ENCODE assay signal across 15 cellular contexts in the genomic region with DNA sequence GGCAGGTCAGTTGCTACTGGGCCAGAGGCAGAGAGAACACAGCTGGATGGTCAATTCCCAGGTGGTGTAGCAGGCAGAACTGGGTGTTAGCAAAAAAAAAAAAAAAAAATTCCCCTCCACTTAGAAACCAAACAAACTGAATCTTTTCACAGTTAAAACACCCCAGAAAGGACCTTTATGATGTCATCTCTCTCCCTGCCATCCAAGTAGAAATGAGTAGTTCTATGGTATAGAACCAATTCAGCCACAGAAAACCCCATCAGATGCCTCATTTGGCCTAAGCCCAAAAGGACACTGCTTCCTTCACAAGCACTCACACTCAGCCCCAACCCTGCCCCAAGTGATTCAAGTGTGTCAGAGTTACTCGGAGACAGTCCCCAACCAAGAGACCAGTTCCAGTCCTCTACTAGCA.
A peak's percentile ranks its signal among the peaks of the same experiment; 100 is the strongest.
DNase-seq lines count a peak whose midpoint lies in the region; ATAC-seq, FAIRE-seq and TF ChIP-seq lines count a peak whose summit lies in the region.
"Had no signal": no experiment of that assay in that cellular context is flagged by ENCODE, and none has a peak within 500 bp of the region (broad histone marks: within the 10 kb centered on the region; RNA-seq: fewer than 3 reads in every experiment).

No MANE protein-coding gene starts in this region.

- H3K4me1 Mint-ChIP-seq in activated T-cell treated with anti-CD3 and anti-CD28 coated beads, Interleukin-2, amount 50 U/mL, for 72 hours (ENCODE audit: low read depth), result peaks cover 32% of the 10 kb centered on the region
- peaks cover 12% of the 10 kb centered on the region for H3K4me1 Mint-ChIP-seq in activated T-cell treated with anti-CD3 and anti-CD28 coated beads, Interleukin-2, amount 50 U/mL, for 24 hours (ENCODE audit: low read depth)
- peaks cover 2% of the 10 kb centered on the region for H3K4me1 Mint-ChIP-seq in activated CD8-positive, alpha-beta T cell treated with anti-CD3 and anti-CD28 coated beads for 36 hours (ENCODE audit: low read depth)
- peaks cover 8 to 29% (median 24%) of the 10 kb centered on the region in 3 donors for H3K4me1 Mint-ChIP-seq in naive B cell
- H3K4me1 Mint-ChIP-seq: CD4-positive, CD25-positive, alpha-beta regulatory T cell had no signal

- peak overlapping the region in 1 of 2 donors; percentile 6 for H3K4me3 Mint-ChIP-seq in activated T-cell treated with anti-CD3 and anti-CD28 coated beads, Interleukin-2, amount 50 U/mL, for 72 hours
- no peak overlapping the region for H3K4me3 Mint-ChIP-seq in activated T-cell treated with anti-CD3 and anti-CD28 coated beads, Interleukin-2, amount 50 U/mL, for 24 hours
- no peak overlapping the region for H3K4me3 Mint-ChIP-seq in activated CD8-positive, alpha-beta T cell treated with anti-CD3 and anti-CD28 coated beads for 36 hours
- no peak overlapping the region for H3K4me3 Mint-ChIP-seq in naive B cell
- H3K4me3 Mint-ChIP-seq: CD4-positive, CD25-positive, alpha-beta regulatory T cell had no signal

- FAIRE-seq in D721Med (lab: Jason Lieb, UNC), result no peak
- FAIRE-seq: G401.6 had no signal

- CTCF ChIA-PET in activated CD8-positive, alpha-beta T cell treated with anti-CD3 and anti-CD28 coated beads for 36 hours (lab: Charles Lee), result interaction anchor here (0.6 kb wide), 1 partner anchor 14 kb away, joined by 3 read pairs; no protein-coding TSS in a partner anchor

- H3K27me3 Mint-ChIP-seq in activated T-cell treated with anti-CD3 and anti-CD28 coated beads, Interleukin-2, amount 50 U/mL, for 72 hours (ENCODE audit: low read depth), result peaks cover 13% of the 10 kb centered on the region
- no peaks in the 10 kb centered on the region for H3K27me3 Mint-ChIP-seq in activated T-cell treated with anti-CD3 and anti-CD28 coated beads, Interleukin-2, amount 50 U/mL, for 24 hours
- H3K27me3 Mint-ChIP-seq in activated CD8-positive, alpha-beta T cell treated with anti-CD3 and anti-CD28 coated beads for 36 hours, result peaks cover 3% of the 10 kb centered on the region
- H3K27me3 Mint-ChIP-seq in naive B cell, result no peaks in the 10 kb centered on the region
- H3K27me3 Mint-ChIP-seq: CD4-positive, CD25-positive, alpha-beta regulatory T cell had no signal

- H3K36me3 Mint-ChIP-seq in activated T-cell treated with anti-CD3 and anti-CD28 coated beads, Interleukin-2, amount 50 U/mL, for 72 hours (ENCODE audit: insufficient read depth in 2 of 2), result no peaks in the 10 kb centered on the region
- H3K36me3 Mint-ChIP-seq in activated T-cell treated with anti-CD3 and anti-CD28 coated beads, Interleukin-2, amount 50 U/mL, for 24 hours (ENCODE audit: low read depth), result no peaks in the 10 kb centered on the region
- H3K36me3 Mint-ChIP-seq in activated CD8-positive, alpha-beta T cell treated with anti-CD3 and anti-CD28 coated beads for 36 hours (ENCODE audit: low read depth), result no peaks in the 10 kb centered on the region
- H3K36me3 Mint-ChIP-seq in naive B cell, result peaks cover 6 to 8% of the 10 kb centered on the region in 2 donors
- H3K36me3 Mint-ChIP-seq: CD4-positive, CD25-positive, alpha-beta regulatory T cell had no signal

- peak; percentile 41 to 66 for DNase-seq in activated T-cell treated with anti-CD3 and anti-CD28 coated beads, Interleukin-2, amount 50 U/mL, for 72 hours
- no peak for DNase-seq in activated T-cell treated with anti-CD3 and anti-CD28 coated beads, Interleukin-2, amount 50 U/mL, for 24 hours
- no peak for DNase-seq in activated CD8-positive, alpha-beta T cell treated with anti-CD3 and anti-CD28 coated beads for 36 hours
- DNase-seq in naive B cell, result no peak
- DNase-seq in D721Med (ENCODE audit: insufficient read length, low spot score), result no peak
- DNase-seq: CD4-positive, CD25-positive, alpha-beta regulatory T cell; GOT3; NCI-H1105; NCI-H1694 treated with DMSO at 0.1 percent for 48 hours; NCI-H446; PC-3 had no signal

- no peak for TF ChIP-seq CTCF in activated CD8-positive, alpha-beta T cell treated with anti-CD3 and anti-CD28 coated beads for 36 hours (IDR thresholded peaks at IDR 0.05)
- TF ChIP-seq CTCF in D721Med (IDR thresholded peaks at IDR 0.05; ENCODE audit: insufficient read depth, missing control alignments), result no peak

- H3K9me3 Mint-ChIP-seq in activated T-cell treated with anti-CD3 and anti-CD28 coated beads, Interleukin-2, amount 50 U/mL, for 72 hours, result peaks cover 0 to 5% of the 10 kb centered on the region in 2 donors
- no peaks in the 10 kb centered on the region for H3K9me3 Mint-ChIP-seq in activated T-cell treated with anti-CD3 and anti-CD28 coated beads, Interleukin-2, amount 50 U/mL, for 24 hours
- H3K9me3 Mint-ChIP-seq in activated CD8-positive, alpha-beta T cell treated with anti-CD3 and anti-CD28 coated beads for 36 hours, result no peaks in the 10 kb centered on the region
- no peaks in the 10 kb centered on the region for H3K9me3 Mint-ChIP-seq in naive B cell

- intact Hi-C loops in activated CD8-positive, alpha-beta T cell treated with anti-CD3 and anti-CD28 coated beads for 36 hours (cut with micrococcal nuclease), result no loop called here

- peak; percentile 64 to 74 for ATAC-seq in activated T-cell treated with anti-CD3 and anti-CD28 coated beads, Interleukin-2, amount 50 U/mL, for 72 hours (replicated peaks in 1 of 2)
- ATAC-seq in GM18868 (IDR thresholded peaks at IDR 0.05; ENCODE audit: unreplicated experiment) (peak; percentile 42), naive B cell (ENCODE audit: low read depth in 2 of 2) (no peak), GM21786 (IDR thresholded peaks at IDR 0.05; ENCODE audit: unreplicated experiment) (no peak), HG03460 (IDR thresholded peaks at IDR 0.05; ENCODE audit: unreplicated experiment) (no peak)
- ATAC-seq in activated CD8-positive, alpha-beta T cell treated with anti-CD3 and anti-CD28 coated beads for 36 hours, result peak; percentile 39
- ATAC-seq: PC-3 had no signal

- peak overlapping the region; percentile 18 for H3K27ac Mint-ChIP-seq in activated T-cell treated with anti-CD3 and anti-CD28 coated beads, Interleukin-2, amount 50 U/mL, for 72 hours
- no peak overlapping the region for H3K27ac Mint-ChIP-seq in activated T-cell treated with anti-CD3 and anti-CD28 coated beads, Interleukin-2, amount 50 U/mL, for 24 hours
- no peak overlapping the region for H3K27ac Mint-ChIP-seq in activated CD8-positive, alpha-beta T cell treated with anti-CD3 and anti-CD28 coated beads for 36 hours
- H3K27ac Mint-ChIP-seq in naive B cell, result peak overlapping the region in 4 of 6 donors; percentile 0 to 95 (median 13)
- H3K27ac Mint-ChIP-seq: CD4-positive, CD25-positive, alpha-beta regulatory T cell had no signal

- POLR2A ChIA-PET in activated CD8-positive, alpha-beta T cell treated with anti-CD3 and anti-CD28 coated beads for 36 hours (lab: Charles Lee), result no interaction called here

Comparison
In these comparisons a context has a peak if more than half of its experiments do, and no peak if none do; other contexts are left out.
1. DNase-seq: peak in activated T-cell treated with anti-CD3 and anti-CD28 coated beads, Interleukin-2, amount 50 U/mL, for 72 hours (2 of 2); none in activated T-cell treated with anti-CD3 and anti-CD28 coated beads, Interleukin-2, amount 50 U/mL, for 24 hours (single experiment), activated CD8-positive, alpha-beta T cell treated with anti-CD3 and anti-CD28 coated beads for 36 hours (single experiment), naive B cell (single experiment) and D721Med (single experiment).
2. H3K27ac Mint-ChIP-seq: peak in activated T-cell treated with anti-CD3 and anti-CD28 coated beads, Interleukin-2, amount 50 U/mL, for 72 hours (single experiment) and naive B cell (4 of 6); none in activated T-cell treated with anti-CD3 and anti-CD28 coated beads, Interleukin-2, amount 50 U/mL, for 24 hours (single experiment) and activated CD8-positive, alpha-beta T cell treated with anti-CD3 and anti-CD28 coated beads for 36 hours (single experiment).
3. ATAC-seq: peak in activated T-cell treated with anti-CD3 and anti-CD28 coated beads, Interleukin-2, amount 50 U/mL, for 72 hours (2 of 2), GM18868 (single experiment) and activated CD8-positive, alpha-beta T cell treated with anti-CD3 and anti-CD28 coated beads for 36 hours (single experiment); none in naive B cell (0 of 2), GM21786 (single experiment) and HG03460 (single experiment).